In the genomic region with DNA sequence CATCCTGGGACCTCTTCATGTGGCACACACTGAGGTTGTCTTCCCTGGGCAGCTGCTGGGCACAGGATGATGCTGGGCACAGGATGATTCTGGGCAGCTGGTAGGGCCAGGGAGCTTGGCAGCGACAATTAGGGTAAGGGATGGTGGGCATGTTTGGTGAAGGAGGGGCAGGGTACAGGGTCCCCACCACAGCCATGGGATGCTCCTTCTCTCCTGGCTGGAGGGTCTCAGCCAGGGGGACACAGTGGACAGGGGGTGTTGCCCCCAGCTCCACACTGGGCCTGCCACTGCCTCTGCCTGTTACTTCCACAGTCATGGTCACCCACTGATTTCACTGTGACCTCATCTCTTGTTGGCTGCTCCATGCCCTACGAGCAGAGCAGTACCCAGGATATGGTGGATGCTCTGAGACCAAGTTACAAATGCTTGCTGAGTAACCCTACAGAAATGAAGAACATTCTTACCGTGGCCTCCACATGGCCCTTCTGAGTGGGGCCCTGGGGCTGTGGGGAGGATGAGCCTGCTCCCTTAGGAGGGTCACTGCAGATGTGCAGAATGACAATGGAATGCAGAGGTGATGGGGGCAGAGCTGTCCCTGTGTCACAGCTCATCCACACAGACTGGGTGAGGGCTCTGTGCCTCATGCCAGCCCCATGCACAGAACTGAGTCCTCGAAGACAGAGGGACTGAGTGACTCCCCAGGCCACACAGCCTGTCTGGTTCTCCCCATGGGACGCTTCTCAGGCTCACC, we compare ENCODE assay signal across 21 cellular contexts. TPM values are rescaled to one million over a fixed set of nuclear protein-coding genes. Genes with fewer than 3 reads are reported as not detected.
DNase-seq lines count a peak whose midpoint lies in the region; ATAC-seq and TF ChIP-seq lines count a peak whose summit lies in the region.
"Had no signal": no experiment of that assay in that cellular context is flagged by ENCODE, and none has a peak within 500 bp of the region (broad histone marks: within the 10 kb centered on the region; RNA-seq: fewer than 3 reads in every experiment).

No MANE protein-coding gene starts in this region.

- no peak overlapping the region for H4K8ac ChIP-seq in trophoblast cell (ENCODE audit: low read depth, low read length)

- no peaks in the 10 kb centered on the region for H3K27me3 Mint-ChIP-seq in endodermal cell (ENCODE audit: insufficient read depth)

- no peak overlapping the region for H2BK120ac ChIP-seq in trophoblast cell (ENCODE audit: insufficient read depth, low read length, poor library complexity)

- H3K4me3 Mint-ChIP-seq in endodermal cell, result no peak overlapping the region
- H3K4me3 Mint-ChIP-seq: activated CD8-positive, alpha-beta T cell treated with anti-CD3 and anti-CD28 coated beads, Interleukin-2, amount 10 ng/mL, durations not matched to agents 7 days and 5 days; CD4-positive, alpha-beta memory T cell; dendritic cell treated with granulocyte-macrophage colony-stimulating factor and Interleukin-4, amounts not matched to agents 40 ng/mL and 50 ng/mL, for 4 days; GM23338 had no signal

- peaks cover 25 to 57% (median 42%) of the 10 kb centered on the region in 10 experiments for H3K4me1 ChIP-seq in BLaER1 treated with 17β-estradiol and CSF1 and Interleukin-3, amounts not matched to agents 10 nM and 100 nM
- H3K4me1 ChIP-seq in endodermal cell (ENCODE audit: control insufficient read depth, insufficient read depth, low read length) (no peaks in the 10 kb centered on the region), trophoblast cell (ENCODE audit: control insufficient read depth in 1 of 2, insufficient read depth in 2 of 2, low read length in 2 of 2) (no peaks in the 10 kb centered on the region), gastroesophageal sphincter (no peaks in the 10 kb centered on the region), colonic mucosa (no peaks in the 10 kb centered on the region)
- H3K4me1 ChIP-seq: ascending aorta had no signal

- H3K9ac ChIP-seq in BLaER1 treated with 17β-estradiol and CSF1 and Interleukin-3, amounts not matched to agents 10 nM and 100 nM, result no peak overlapping the region
- no peak overlapping the region for H3K9ac ChIP-seq in endodermal cell (ENCODE audit: extremely low read depth, low read length, poor library complexity, severe bottlenecking)
- no peak overlapping the region for H3K9ac ChIP-seq in trophoblast cell (ENCODE audit: low read length)
- no peak overlapping the region for H3K9ac ChIP-seq in colonic mucosa (ENCODE audit: low read depth in 2 of 2, low read length in 2 of 2)

- no peak for TF ChIP-seq EP300 in gastroesophageal sphincter (IDR thresholded peaks at IDR 0.05)

- H3K4me1 Mint-ChIP-seq in endodermal cell, result peaks cover 12% of the 10 kb centered on the region
- H3K4me1 Mint-ChIP-seq: CD4-positive, alpha-beta memory T cell had no signal

- TF ChIP-seq POLR2A in gastroesophageal sphincter (IDR thresholded peaks at IDR 0.05), result no peak

- H4K91ac ChIP-seq in trophoblast cell (ENCODE audit: low read depth, low read length), result no peak overlapping the region

- H3K9me3 Mint-ChIP-seq in endodermal cell, result no peaks in the 10 kb centered on the region
- H3K9me3 Mint-ChIP-seq: CD4-positive, alpha-beta memory T cell; dendritic cell treated with granulocyte-macrophage colony-stimulating factor and Interleukin-4, amounts not matched to agents 40 ng/mL and 50 ng/mL, for 4 days; GM23338 had no signal

- no peak overlapping the region for H2BK5ac ChIP-seq in trophoblast cell (ENCODE audit: low read depth, low read length, poor library complexity)

- TF ChIP-seq CTCF in endodermal cell (conservative IDR thresholded peaks at IDR 0.05) (no peak), gastroesophageal sphincter (IDR thresholded peaks at IDR 0.05) (no peak), colonic mucosa (IDR thresholded peaks at IDR 0.05) (no peak)

- H4K12ac ChIP-seq in trophoblast cell (ENCODE audit: low read depth, low read length), result no peak overlapping the region

- peak; percentile 13 for DNase-seq in HCEC 1CT
- DNase-seq in endodermal cell, result peak; percentile 24
- peak; percentile 91 for DNase-seq in trophoblast cell
- no peak for DNase-seq in colonic mucosa
- DNase-seq in activated gamma-delta T cell (lab: John Stamatoyannopoulos, UW), result no peak
- DNase-seq: activated CD8-positive, alpha-beta T cell treated with anti-CD3 and anti-CD28 coated beads, Interleukin-2, amount 10 ng/mL, durations not matched to agents 7 days and 5 days; heart right ventricle; MV-4-11; NCI-H2107; stimulated activated CD4-positive, alpha-beta T cell treated with anti-CD3 and anti-CD28 coated beads, Interleukin-15, amount 100 ng/mL, for 24 hours; substantia nigra had no signal

- 91 to 100% methylated on average over 2 to 5 of the region's 5 CpGs for WGBS in endodermal cell (ENCODE audit: insufficient coverage in 1 of 2, insufficient read length in 1 of 2), 2 experiments
- no CpG with 5 or more reads among the region's 5 CpGs for WGBS in trophoblast cell (ENCODE audit: extremely low coverage, insufficient coverage, insufficient read length)
- WGBS in gastroesophageal sphincter (ENCODE audit: low coverage in 1 of 2), 2 donors, result no CpG with 5 or more reads among the region's 5 CpGs

- no peak overlapping the region for H3K23ac ChIP-seq in trophoblast cell (ENCODE audit: low read length)

- no peaks in the 10 kb centered on the region for H3K79me2 ChIP-seq in trophoblast cell (ENCODE audit: control insufficient read depth, insufficient read depth, low read length, poor library complexity)

- intact Hi-C loops in colonic mucosa (cut with DNase I), result no loop called here

- no peaks in the 10 kb centered on the region for H3K27me3 ChIP-seq in BLaER1 treated with 17β-estradiol and CSF1 and Interleukin-3, amounts not matched to agents 10 nM and 100 nM
- H3K27me3 ChIP-seq in endodermal cell (ENCODE audit: control insufficient read depth, insufficient read depth, low read length, poor library complexity, severe bottlenecking), result no peaks in the 10 kb centered on the region
- H3K27me3 ChIP-seq in trophoblast cell (ENCODE audit: insufficient read depth, low read length), result no peaks in the 10 kb centered on the region
- peaks cover 21% of the 10 kb centered on the region for H3K27me3 ChIP-seq in gastroesophageal sphincter
- no peaks in the 10 kb centered on the region for H3K27me3 ChIP-seq in colonic mucosa
- H3K27me3 ChIP-seq: ascending aorta had no signal

- no peak overlapping the region for H3K27ac ChIP-seq in BLaER1 treated with 17β-estradiol and CSF1 and Interleukin-3, amounts not matched to agents 10 nM and 100 nM
- no peak overlapping the region for H3K27ac ChIP-seq in endodermal cell (ENCODE audit: low read depth, low read length)
- H3K27ac ChIP-seq in trophoblast cell (ENCODE audit: low read depth, low read length), result no peak overlapping the region
- no peak overlapping the region for H3K27ac ChIP-seq in gastroesophageal sphincter
- no peak overlapping the region for H3K27ac ChIP-seq in colonic mucosa
- H3K27ac ChIP-seq: ascending aorta, heart right ventricle had no signal

- H3K14ac ChIP-seq in trophoblast cell (ENCODE audit: low read length), result no peak overlapping the region

- H2AK5ac ChIP-seq in trophoblast cell (ENCODE audit: low read length), result no peak overlapping the region

- no peak overlapping the region for H3K4ac ChIP-seq in trophoblast cell (ENCODE audit: low read depth, low read length)

- H3K79me1 ChIP-seq in trophoblast cell (ENCODE audit: low read length), result no peaks in the 10 kb centered on the region

- H2AFZ ChIP-seq in trophoblast cell (ENCODE audit: insufficient read depth, low read length, poor library complexity), result no peak overlapping the region
- H2AFZ ChIP-seq: GM23338 had no signal

- no peak overlapping the region for H3K18ac ChIP-seq in trophoblast cell (ENCODE audit: low read length)

- H3K36me3 ChIP-seq in BLaER1 treated with 17β-estradiol and CSF1 and Interleukin-3, amounts not matched to agents 10 nM and 100 nM, result no peaks in the 10 kb centered on the region
- H3K36me3 ChIP-seq in endodermal cell (ENCODE audit: control insufficient read depth, insufficient read depth, low read length), result no peaks in the 10 kb centered on the region
- no peaks in the 10 kb centered on the region for H3K36me3 ChIP-seq in trophoblast cell (ENCODE audit: control insufficient read depth in 1 of 2, insufficient read depth in 2 of 2, low read length in 2 of 2)
- H3K36me3 ChIP-seq in gastroesophageal sphincter, result no peaks in the 10 kb centered on the region
- no peaks in the 10 kb centered on the region for H3K36me3 ChIP-seq in colonic mucosa
- H3K36me3 ChIP-seq: ascending aorta, heart right ventricle had no signal

- H4K20me1 ChIP-seq in BLaER1 treated with 17β-estradiol and CSF1 and Interleukin-3, amounts not matched to agents 10 nM and 100 nM, result no peaks in the 10 kb centered on the region

- no peak overlapping the region for H3K4me3 ChIP-seq in BLaER1 treated with 17β-estradiol and CSF1 and Interleukin-3, amounts not matched to agents 10 nM and 100 nM
- H3K4me3 ChIP-seq in endodermal cell (ENCODE audit: low read length), result no peak overlapping the region
- H3K4me3 ChIP-seq in trophoblast cell (ENCODE audit: low read depth, low read length), result no peak overlapping the region
- H3K4me3 ChIP-seq in gastroesophageal sphincter, result no peak overlapping the region
- H3K4me3 ChIP-seq in colonic mucosa, result no peak overlapping the region
- H3K4me3 ChIP-seq: ascending aorta, GM12878, GM23338, heart right ventricle had no signal

- no peak overlapping the region for H2BK12ac ChIP-seq in trophoblast cell (ENCODE audit: low read length)

- no peak overlapping the region for H3K27ac Mint-ChIP-seq in endodermal cell
- H3K27ac Mint-ChIP-seq: activated CD8-positive, alpha-beta T cell treated with anti-CD3 and anti-CD28 coated beads, Interleukin-2, amount 10 ng/mL, durations not matched to agents 7 days and 5 days; CD4-positive, alpha-beta memory T cell; dendritic cell treated with granulocyte-macrophage colony-stimulating factor and Interleukin-4, amounts not matched to agents 40 ng/mL and 50 ng/mL, for 4 days; GM23338; progenitor cell of endocrine pancreas had no signal

- H3K4me2 ChIP-seq in BLaER1 treated with 17β-estradiol and CSF1 and Interleukin-3, amounts not matched to agents 10 nM and 100 nM, result peak overlapping the region in 6 of 11 experiments; percentile 9 to 49 (median 39); a peak in 11 of 22 replicates
- no peak overlapping the region for H3K4me2 ChIP-seq in trophoblast cell (ENCODE audit: low read length)
- H3K4me2 ChIP-seq: GM23338 had no signal

- H3K9me3 ChIP-seq in BLaER1 treated with 17β-estradiol and CSF1 and Interleukin-3, amounts not matched to agents 10 nM and 100 nM (replicated peaks in 1 of 11), result no peaks in the 10 kb centered on the region
- no peaks in the 10 kb centered on the region for H3K9me3 ChIP-seq in endodermal cell (ENCODE audit: control insufficient read depth, low read length)
- H3K9me3 ChIP-seq in trophoblast cell (ENCODE audit: insufficient read depth, low read depth, low read length), result no peaks in the 10 kb centered on the region
- no peaks in the 10 kb centered on the region for H3K9me3 ChIP-seq in gastroesophageal sphincter
- H3K9me3 ChIP-seq in colonic mucosa, result no peaks in the 10 kb centered on the region
- H3K9me3 ChIP-seq: ascending aorta, heart right ventricle had no signal

- H3K36me3 Mint-ChIP-seq in endodermal cell (ENCODE audit: low read depth), result no peaks in the 10 kb centered on the region
- H3K36me3 Mint-ChIP-seq: CD4-positive, alpha-beta memory T cell had no signal

- no peak for ATAC-seq in gastroesophageal sphincter
- ATAC-seq: activated CD8-positive, alpha-beta T cell treated with anti-CD3 and anti-CD28 coated beads, Interleukin-2, amount 10 ng/mL, durations not matched to agents 7 days and 5 days; esophagus mucosa; GM12878; GM23338; Panc1 had no signal

RNA-seq across cellular contexts. Expression of a gene that starts 28.4 kb away (rescaled TPM):
- total RNA-seq in endodermal cell (1 to 10 TPM; 1.2 to 3.5 TPM), gastroesophageal sphincter (1 to 10 TPM; 1.4 to 3.9 (median 1.8) TPM), colonic mucosa (1 to 10 TPM; 1.9 to 3.3 TPM)
- polyA plus RNA-seq in endodermal cell (2013, experiment 1 of 2), result 2.6 TPM
- polyA plus RNA-seq in endodermal cell (2013, experiment 2 of 2), result 2.3 TPM
- 0.03 and 0.04 TPM in 2 replicates for polyA plus RNA-seq in trophoblast cell (2013)
- total RNA-seq: ascending aorta; CD4-positive, alpha-beta memory T cell; GM12878 had no signal
- polyA plus RNA-seq: CD4-positive, alpha-beta memory T cell; GM12878 had no signal

Comparison
In these comparisons a context has a peak if more than half of its experiments do, and no peak if none do; other contexts are left out.
1. DNase-seq: peak in HCEC 1CT (single experiment), endodermal cell (single experiment) and trophoblast cell (2 of 2); none in colonic mucosa (single experiment) and activated gamma-delta T cell (single experiment).